ENCODE assay signal across 8 cellular contexts in the genomic region with DNA sequence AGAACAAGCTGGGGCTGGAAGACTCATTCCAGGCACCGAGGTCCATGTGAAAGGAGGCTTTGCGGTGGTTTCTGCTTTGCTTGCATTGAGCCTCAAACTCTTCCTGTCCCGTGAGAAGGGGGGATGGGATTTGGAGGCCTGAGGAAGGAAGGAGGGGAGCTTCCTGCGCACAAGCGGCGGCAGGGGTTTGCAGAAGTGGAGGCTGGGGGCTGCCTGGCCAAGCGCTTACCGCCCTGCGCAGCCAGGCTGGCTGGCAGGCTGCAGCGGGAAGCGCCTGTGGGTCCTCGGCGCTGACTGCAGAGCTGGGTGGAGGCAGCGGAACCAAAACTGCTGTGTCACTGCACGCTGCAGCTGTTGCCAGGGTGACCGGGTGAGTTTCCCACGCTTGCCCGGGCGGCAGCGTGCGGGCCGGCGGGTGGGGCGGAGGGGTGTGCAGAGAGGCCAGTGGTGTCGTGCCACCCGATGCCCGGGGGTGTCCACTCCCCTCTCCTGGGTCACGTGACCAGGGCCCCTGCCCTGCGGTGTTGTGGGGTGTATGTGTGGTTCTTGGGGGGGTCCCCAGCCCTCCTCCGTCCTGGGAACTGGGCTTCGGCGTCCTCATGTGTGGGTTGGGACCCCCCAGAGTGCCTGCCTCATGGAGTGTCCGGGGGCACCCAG.
DNase-seq lines count a peak whose midpoint lies in the region; ATAC-seq and TF ChIP-seq lines count a peak whose summit lies in the region.

No MANE protein-coding gene starts in this region.

- H3K9me3 ChIP-seq in lung (ENCODE audit: control insufficient read depth in 2 of 2, insufficient read depth in 1 of 2, low read length in 1 of 2): no peaks in the 10 kb centered on the region

- peaks cover 0 to 4% of the 10 kb centered on the region in 2 donors for H3K36me3 ChIP-seq in lung (ENCODE audit: control insufficient read depth in 2 of 2, insufficient read depth in 2 of 2, low read length in 2 of 2)

- 3 to 6% methylated on average over 33 of the region's 33 CpGs for WGBS in lung, 2 donors

- peaks cover 29 to 76% of the 10 kb centered on the region in 2 donors for H3K4me1 ChIP-seq in lung (ENCODE audit: control insufficient read depth in 2 of 2, insufficient read depth in 2 of 2, low read length in 2 of 2)

- TF ChIP-seq CTCF in lung (IDR thresholded peaks at IDR 0.05; ENCODE audit: control extremely low read depth, extremely low read depth): no peak

- peak; percentile 27 for DNase-seq in NK-92 treated with Interleukin-12 subunit alpha and Interleukin-12 subunit beta, amount 100 ng/mL, for 24 hours (lab: John Stamatoyannopoulos, UW)
- DNase-seq in NK-92 (lab: John Stamatoyannopoulos, UW; ENCODE audit: unreplicated experiment) (no peak), NCI-H524 (lab: John Stamatoyannopoulos, UW) (peak; percentile 39 to 73), ecto neural progenitor cell (ENCODE audit: low spot score) (peak; percentile 85), lung (ENCODE audit: low spot score) (peak; percentile 90)
- DNase-seq in activated CD4-positive, alpha-beta T cell treated with anti-CD3 and anti-CD28 coated beads, Interleukin-2, amount 50 U/mL, for 48 hours: peak; percentile 78 to 81
- peak; percentile 54 to 80 (median 61) for DNase-seq in stimulated activated CD4-positive, alpha-beta T cell treated with anti-CD3 and anti-CD28 coated beads, TNF-alpha, amount 100 ng/mL, for 24 hours (ENCODE audit: low read depth in 3 of 3)

- no peaks in the 10 kb centered on the region for H3K27me3 ChIP-seq in lung (ENCODE audit: control insufficient read depth, insufficient read depth)

- ATAC-seq in HG03095 (IDR thresholded peaks at IDR 0.05; ENCODE audit: unreplicated experiment) (peak; percentile 67), lung (ENCODE audit: insufficient read depth, low FRiP score) (peak; percentile 81)

- peak overlapping the region; percentile 41 to 79 for H3K27ac ChIP-seq in lung (ENCODE audit: low read depth in 1 of 2, low read length in 1 of 2)

- no peak overlapping the region for H3K4me3 ChIP-seq in lung
